ENCODE assay signal across 8 cellular contexts in the genomic region with DNA sequence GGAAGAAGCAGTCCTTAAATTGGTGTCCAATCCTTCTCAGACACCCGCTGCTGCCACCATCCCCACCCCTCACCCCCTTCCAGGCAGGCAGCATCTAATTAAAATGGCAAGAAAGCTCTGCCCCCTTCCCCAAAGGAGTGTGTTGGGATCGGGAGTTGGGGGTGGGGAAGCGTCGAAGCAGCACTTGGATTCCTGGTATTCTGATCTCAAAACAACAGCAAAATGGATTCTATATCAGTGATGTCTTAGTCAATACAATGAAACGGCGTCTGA.
DNase-seq lines count a peak whose midpoint lies in the region; ATAC-seq and TF ChIP-seq lines count a peak whose summit lies in the region.

No MANE protein-coding gene starts in this region.

- TF ChIP-seq CTCF in nephron (IDR thresholded peaks at IDR 0.05; ENCODE audit: unreplicated experiment in 3 of 3): no peak

- no peak overlapping the region for H3K27ac ChIP-seq in HUES6 (ENCODE audit: low read depth, low read length)
- peak overlapping the region; percentile 76 for H3K27ac ChIP-seq in effector memory CD4-positive, alpha-beta T cell (ENCODE audit: insufficient read depth, low read length, poor library complexity, severe bottlenecking)

- peak overlapping the region; percentile 99 for H3K4me3 ChIP-seq in HUES6 (ENCODE audit: low read depth, low read length)
- H3K4me3 ChIP-seq in effector memory CD4-positive, alpha-beta T cell (ENCODE audit: insufficient read depth, low read depth, low read length, poor library complexity, severe bottlenecking): peak overlapping the region; percentile 84

- peak overlapping the region; percentile 71 to 89 (median 85) for H3K27ac Mint-ChIP-seq in nephron

- no peaks in the 10 kb centered on the region for H3K36me3 Mint-ChIP-seq in nephron (ENCODE audit: low read depth)

- peak overlapping the region; percentile 44 for H3K9ac ChIP-seq in HUES6 (ENCODE audit: low read length)

- H3K4me1 ChIP-seq in HUES6 (ENCODE audit: control insufficient read depth, insufficient read depth, low read length): peaks cover 39% of the 10 kb centered on the region
- peaks cover 30% of the 10 kb centered on the region for H3K4me1 ChIP-seq in effector memory CD4-positive, alpha-beta T cell (ENCODE audit: control insufficient read depth, insufficient read depth, low read length, poor library complexity, severe bottlenecking)

- H3K36me3 ChIP-seq in HUES6 (ENCODE audit: control insufficient read depth, insufficient read depth, low read length): no peaks in the 10 kb centered on the region
- H3K36me3 ChIP-seq in effector memory CD4-positive, alpha-beta T cell (ENCODE audit: control insufficient read depth, insufficient read depth, low read length): no peaks in the 10 kb centered on the region

- peak overlapping the region; percentile 95 to 97 (median 95) for H3K4me3 Mint-ChIP-seq in nephron

- peaks cover 28% of the 10 kb centered on the region for H3K27me3 Mint-ChIP-seq in nephron (ENCODE audit: low read depth)

- H3K9me3 Mint-ChIP-seq in nephron: no peaks in the 10 kb centered on the region

- ATAC-seq in HG03097 (IDR thresholded peaks at IDR 0.05; ENCODE audit: low FRiP score, unreplicated experiment) (no peak), HG03432 (IDR thresholded peaks at IDR 0.05; ENCODE audit: unreplicated experiment) (no peak)

- DNase-seq in Ammon's horn (ENCODE audit: low spot score): peak; percentile 21
- DNase-seq in effector memory CD4-positive, alpha-beta T cell: no peak
- DNase-seq in RPMI8226: no peak
- DNase-seq in germinal center (ENCODE audit: low spot score): no peak

- peaks cover 23% of the 10 kb centered on the region for H3K4me1 Mint-ChIP-seq in nephron

- peaks cover 27% of the 10 kb centered on the region; the same call in 1 of the 2 replicates for H3K27me3 ChIP-seq in HUES6 (ENCODE audit: control insufficient read depth, insufficient read depth, low read length)
- H3K27me3 ChIP-seq in effector memory CD4-positive, alpha-beta T cell (replicated peaks; ENCODE audit: control insufficient read depth, insufficient read depth, low read length, poor library complexity, severe bottlenecking): no peaks in the 10 kb centered on the region

- H3K9me3 ChIP-seq in HUES6 (ENCODE audit: control insufficient read depth, insufficient read depth, low read depth, low read length): no peaks in the 10 kb centered on the region
- no peaks in the 10 kb centered on the region for H3K9me3 ChIP-seq in effector memory CD4-positive, alpha-beta T cell (ENCODE audit: control insufficient read depth, low read length)
